In the genomic region with DNA sequence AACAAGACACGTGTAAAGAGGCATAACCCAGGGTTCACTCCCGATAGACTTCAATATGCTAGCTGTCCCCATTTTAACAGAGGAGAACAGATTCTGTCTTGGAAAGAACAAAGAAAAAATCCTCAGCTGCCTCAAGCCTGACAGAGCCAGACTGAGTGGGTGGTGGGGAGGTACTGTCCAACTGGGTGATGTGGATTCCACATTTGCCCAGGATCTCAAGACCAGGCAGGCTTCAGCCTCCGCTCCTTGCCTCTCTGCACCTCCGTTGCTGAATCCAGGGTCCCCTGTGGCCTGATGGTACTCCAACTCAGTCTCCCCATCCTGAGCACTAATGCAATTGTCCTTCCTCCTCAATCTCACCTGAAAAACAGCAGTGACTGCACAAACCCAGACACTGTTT, we compare ENCODE assay signal across 21 cellular contexts.
DNase-seq lines count a peak whose midpoint lies in the region; ATAC-seq and FAIRE-seq lines count a peak whose summit lies in the region.
"Had no signal": no experiment of that assay in that cellular context is flagged by ENCODE, and none has a peak within 500 bp of the region (broad histone marks: within the 10 kb centered on the region; RNA-seq: fewer than 3 reads in every experiment).

No MANE protein-coding gene starts in this region.

- no peaks in the 10 kb centered on the region for H3K4me1 Mint-ChIP-seq in activated T-cell treated with anti-CD3 and anti-CD28 coated beads, Interleukin-2, amount 50 U/mL, for 72 hours (ENCODE audit: low read depth)
- H3K4me1 Mint-ChIP-seq: B cell had no signal

- H3K27ac Mint-ChIP-seq in activated T-cell treated with anti-CD3 and anti-CD28 coated beads, Interleukin-2, amount 50 U/mL, for 72 hours = peak overlapping the region; percentile 18
- H3K27ac Mint-ChIP-seq: B cell; CD4-positive, alpha-beta T cell; CD8-positive, alpha-beta T cell had no signal

- ATAC-seq in activated T-cell treated with anti-CD3 and anti-CD28 coated beads, Interleukin-2, amount 50 U/mL, for 72 hours (replicated peaks in 1 of 2) = no peak
- ATAC-seq in left lobe of liver = no peak
- ATAC-seq: A549; CD8-positive, alpha-beta T cell had no signal

- FAIRE-seq in frontal cortex (lab: Jason Lieb, UNC) = no peak
- FAIRE-seq: A549, D721Med, G401.6, GM12891, GM19239 had no signal

- no peaks in the 10 kb centered on the region for H3K9me3 Mint-ChIP-seq in activated T-cell treated with anti-CD3 and anti-CD28 coated beads, Interleukin-2, amount 50 U/mL, for 72 hours
- H3K9me3 Mint-ChIP-seq: CD4-positive, alpha-beta T cell; CD8-positive, alpha-beta T cell had no signal

- peaks cover 21% of the 10 kb centered on the region for H3K27me3 Mint-ChIP-seq in activated T-cell treated with anti-CD3 and anti-CD28 coated beads, Interleukin-2, amount 50 U/mL, for 72 hours (ENCODE audit: low read depth)

- no peak overlapping the region for H3K4me3 Mint-ChIP-seq in activated T-cell treated with anti-CD3 and anti-CD28 coated beads, Interleukin-2, amount 50 U/mL, for 72 hours
- H3K4me3 Mint-ChIP-seq: B cell; CD4-positive, alpha-beta T cell; CD8-positive, alpha-beta T cell had no signal

- intact Hi-C loops in posterior vena cava (cut with DNase I) = no loop called here

- no peak for DNase-seq in activated T-cell treated with anti-CD3 and anti-CD28 coated beads, Interleukin-2, amount 50 U/mL, for 72 hours
- no peak for DNase-seq in activated T-cell treated with anti-CD3 and anti-CD28 coated beads, Interleukin-2, amount 50 U/mL, for 1 hour
- DNase-seq in inferior parietal cortex (ENCODE audit: extremely low spot score) (peak; percentile 13), posterior vena cava (ENCODE audit: low spot score) (peak; percentile 11), superior temporal gyrus (ENCODE audit: extremely low spot score) (peak; percentile 24), left lobe of liver (ENCODE audit: low spot score) (no peak), frontal cortex (ENCODE audit: low spot score in 2 of 2) (no peak), SK-N-DZ (ENCODE audit: low spot score) (no peak)
- DNase-seq: AML-193; Caco-2; Calu3; CD4-positive, alpha-beta T cell; CD8-positive, alpha-beta T cell; DMS79 treated with DMSO at 0.1 percent for 48 hours; GF-D8 had no signal

- no peaks in the 10 kb centered on the region for H3K36me3 Mint-ChIP-seq in activated T-cell treated with anti-CD3 and anti-CD28 coated beads, Interleukin-2, amount 50 U/mL, for 72 hours (ENCODE audit: insufficient read depth in 2 of 2)
- H3K36me3 Mint-ChIP-seq: CD8-positive, alpha-beta T cell had no signal

Comparison
In these comparisons a context has a peak if more than half of its experiments do, and no peak if none do; other contexts are left out.
1. DNase-seq: peak in inferior parietal cortex (single experiment), posterior vena cava (single experiment) and superior temporal gyrus (single experiment); none in activated T-cell treated with anti-CD3 and anti-CD28 coated beads, Interleukin-2, amount 50 U/mL, for 72 hours (0 of 2), activated T-cell treated with anti-CD3 and anti-CD28 coated beads, Interleukin-2, amount 50 U/mL, for 1 hour (single experiment), left lobe of liver (single experiment), frontal cortex (0 of 2) and SK-N-DZ (single experiment).